In genomic region chr4:119284876-119285611, GRCh38 we compare ENCODE assay signal across 2 cellular contexts.
A peak's percentile ranks its signal among the peaks of the same experiment; 100 is the strongest.
TF ChIP-seq lines count a peak whose summit lies in the region.

No MANE protein-coding gene starts in this region.

TF ChIP-seq in IMR-90, 13 proteins besides CTCF, POLR2A, EP300 and RAD21:
- no peak for TF ChIP-seq NFE2L2 (IDR thresholded peaks at IDR 0.05; ENCODE audit: low read depth, low read length)
- TF ChIP-seq CEBPB (IDR thresholded peaks at IDR 0.05; ENCODE audit: low read depth, low read length) = no peak
- no peak for TF ChIP-seq USF2 (IDR thresholded peaks at IDR 0.05; ENCODE audit: low read depth, low read length)
- TF ChIP-seq RFX5 (IDR thresholded peaks at IDR 0.05; ENCODE audit: low read depth, low read length) = no peak
- no peak for TF ChIP-seq CHD1 (IDR thresholded peaks at IDR 0.05; ENCODE audit: low read depth, low read length)
- TF ChIP-seq RCOR1 (IDR thresholded peaks at IDR 0.05; ENCODE audit: insufficient replicate concordance, low read length) = no peak
- TF ChIP-seq SMC3 (IDR thresholded peaks at IDR 0.05; ENCODE audit: low read depth, low read length) = no peak
- TF ChIP-seq MAFK (IDR thresholded peaks at IDR 0.05; ENCODE audit: low read depth, low read length) = peak; percentile 88

TF ChIP-seq in H1, 55 proteins besides CTCF, POLR2A, EP300 and RAD21:
- TF ChIP-seq RBBP5 (IDR thresholded peaks at IDR 0.05; ENCODE audit: borderline replicate concordance, low read depth, low read length) (no peak), MAFK (IDR thresholded peaks at IDR 0.05; ENCODE audit: low read depth, low read length) (0 out of 2 replicates have a peak, but pooled peaks have one; percentile 20)
